ENCODE assay signal across 20 cellular contexts in the genomic region with DNA sequence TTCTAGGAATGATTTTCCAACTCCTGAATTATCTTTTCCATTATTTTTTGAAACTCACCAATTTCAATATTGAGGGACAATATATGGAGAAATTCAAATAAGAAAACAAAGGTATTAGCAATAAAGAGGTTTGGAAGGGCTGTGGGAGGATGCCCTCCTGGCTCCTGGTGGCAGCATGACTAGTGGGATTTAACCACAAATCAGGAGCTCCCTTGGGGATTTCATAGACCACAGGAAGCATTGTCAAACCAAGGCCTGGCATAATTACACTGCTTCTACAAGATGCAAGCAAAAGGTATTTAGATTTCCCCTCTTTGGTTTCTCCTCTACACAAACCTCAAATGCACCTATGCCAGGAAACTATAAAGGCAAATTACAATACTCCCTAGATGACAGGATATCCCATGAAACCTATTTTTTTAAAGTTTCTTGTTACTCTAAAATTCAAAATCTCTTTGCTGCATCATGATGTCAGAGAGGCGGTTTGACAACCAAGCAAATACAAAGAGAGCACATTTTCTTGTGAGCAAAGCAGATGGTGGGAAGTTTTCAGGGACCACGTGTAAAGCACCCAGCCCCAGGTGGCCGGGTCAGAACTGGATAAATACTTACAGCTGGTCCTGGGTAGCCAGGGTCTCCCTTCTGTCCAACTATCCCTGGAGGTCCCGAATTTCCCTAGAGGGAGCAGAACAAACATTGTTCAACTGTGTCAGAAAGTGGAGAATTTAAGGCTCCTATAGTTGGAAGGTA.
DNase-seq lines count a peak whose midpoint lies in the region; ATAC-seq and TF ChIP-seq lines count a peak whose summit lies in the region.
"Had no signal": no experiment of that assay in that cellular context is flagged by ENCODE, and none has a peak within 500 bp of the region (broad histone marks: within the 10 kb centered on the region; RNA-seq: fewer than 3 reads in every experiment).

No MANE protein-coding gene starts in this region.

- CTCF ChIA-PET in activated CD4-positive, alpha-beta T cell treated with anti-CD3 and anti-CD28 coated beads for 36 hours (lab: Charles Lee) = interaction anchor here (0.7 to 1.1 kb wide), 2 partner anchors 13 to 40 kb away, joined by 3 read pairs; no protein-coding TSS in a partner anchor

- H3K4me3 ChIP-seq in astrocyte of the spinal cord (ENCODE audit: low read depth, low read length) = no peak overlapping the region
- H3K4me3 ChIP-seq: colonic mucosa had no signal

- no peak overlapping the region for H3K27ac Mint-ChIP-seq in activated CD4-positive, alpha-beta T cell treated with anti-CD3 and anti-CD28 coated beads for 36 hours
- H3K27ac Mint-ChIP-seq: H9; stimulated activated effector memory CD8-positive, alpha-beta T cell treated with anti-CD3 and anti-CD28 coated beads, Interleukin-12 subunit alpha, Interleukin-12 subunit beta, amount 100 ng/mL, for 72 hours; T-helper 1 cell treated with Interleukin-12 subunit alpha and Interleukin-12 subunit beta and Interleukin-4 antibody, amounts not matched to agents 30 μg/mL and 1 μg/mL, for 36 hours had no signal

- H3K9me3 Mint-ChIP-seq in activated CD4-positive, alpha-beta T cell treated with anti-CD3 and anti-CD28 coated beads for 36 hours (ENCODE audit: low read depth) = no peaks in the 10 kb centered on the region
- H3K9me3 Mint-ChIP-seq: H9; stimulated activated effector memory CD8-positive, alpha-beta T cell treated with anti-CD3 and anti-CD28 coated beads, Interleukin-12 subunit alpha, Interleukin-12 subunit beta, amount 100 ng/mL, for 72 hours; T-helper 1 cell treated with Interleukin-12 subunit alpha and Interleukin-12 subunit beta and Interleukin-4 antibody, amounts not matched to agents 30 μg/mL and 1 μg/mL, for 36 hours had no signal

- POLR2A ChIA-PET in activated CD4-positive, alpha-beta T cell treated with anti-CD3 and anti-CD28 coated beads for 36 hours (lab: Charles Lee) = no interaction called here

- no peaks in the 10 kb centered on the region for H3K4me1 Mint-ChIP-seq in activated CD4-positive, alpha-beta T cell treated with anti-CD3 and anti-CD28 coated beads for 36 hours
- H3K4me1 Mint-ChIP-seq: naive B cell; stimulated activated effector memory CD8-positive, alpha-beta T cell treated with anti-CD3 and anti-CD28 coated beads, Interleukin-12 subunit alpha, Interleukin-12 subunit beta, amount 100 ng/mL, for 72 hours had no signal

- no peak overlapping the region for H3K4me3 Mint-ChIP-seq in activated CD4-positive, alpha-beta T cell treated with anti-CD3 and anti-CD28 coated beads for 36 hours
- H3K4me3 Mint-ChIP-seq: H9; naive B cell; stimulated activated effector memory CD8-positive, alpha-beta T cell treated with anti-CD3 and anti-CD28 coated beads, Interleukin-12 subunit alpha, Interleukin-12 subunit beta, amount 100 ng/mL, for 72 hours; T-helper 1 cell treated with Interleukin-12 subunit alpha and Interleukin-12 subunit beta and Interleukin-4 antibody, amounts not matched to agents 30 μg/mL and 1 μg/mL, for 36 hours had no signal

- H3K36me3 Mint-ChIP-seq in activated CD4-positive, alpha-beta T cell treated with anti-CD3 and anti-CD28 coated beads for 36 hours (ENCODE audit: low read depth) = no peaks in the 10 kb centered on the region
- H3K36me3 Mint-ChIP-seq: naive B cell had no signal

- DNase-seq in Daoy (ENCODE audit: low read depth) = peak; percentile 71
- peak; percentile 80 for DNase-seq in LHCN-M2 (ENCODE audit: low read depth)
- DNase-seq in astrocyte of the spinal cord (ENCODE audit: low read depth, low spot score) = peak; percentile 53
- peak; percentile 63 for DNase-seq in renal cortical epithelial cell (ENCODE audit: low read depth)
- DNase-seq in activated CD4-positive, alpha-beta T cell treated with anti-CD3 and anti-CD28 coated beads for 36 hours = no peak
- no peak for DNase-seq in activated CD4-positive, CD25-positive, alpha-beta regulatory T cell (lab: John Stamatoyannopoulos, UW)
- DNase-seq: activated gamma-delta T cell, anterior cingulate cortex, colonic mucosa, DND-41, H9, Kasumi-1, naive B cell, NCI-H1417 treated with DMSO at 0.1 percent for 48 hours, SHP77, trophoblast cell had no signal

- no peak for TF ChIP-seq CTCF in astrocyte of the spinal cord (IDR thresholded peaks at IDR 0.05; ENCODE audit: low read depth, low read length)

- intact Hi-C loops in activated CD4-positive, alpha-beta T cell treated with anti-CD3 and anti-CD28 coated beads for 36 hours (cut with DNase I, micrococcal nuclease) = no loop called here

- ATAC-seq in HG03439 (IDR thresholded peaks at IDR 0.05; ENCODE audit: unreplicated experiment) (no peak), HG02970 (IDR thresholded peaks at IDR 0.05; ENCODE audit: low FRiP score, unreplicated experiment) (no peak)
- no peak for ATAC-seq in activated CD4-positive, alpha-beta T cell treated with anti-CD3 and anti-CD28 coated beads for 36 hours
- ATAC-seq: stimulated activated effector memory CD8-positive, alpha-beta T cell treated with anti-CD3 and anti-CD28 coated beads, Interleukin-12 subunit alpha, Interleukin-12 subunit beta, amount 100 ng/mL, for 72 hours had no signal

- in situ Hi-C loops in astrocyte of the spinal cord (cut with HindIII; ENCODE audit: low sequenced_read_pairs) = no loop called here

- H3K27me3 Mint-ChIP-seq in activated CD4-positive, alpha-beta T cell treated with anti-CD3 and anti-CD28 coated beads for 36 hours = no peaks in the 10 kb centered on the region

Comparison
In these comparisons a context has a peak if more than half of its experiments do, and no peak if none do; other contexts are left out.
1. DNase-seq: peak in Daoy (single experiment), LHCN-M2 (single experiment), astrocyte of the spinal cord (single experiment) and renal cortical epithelial cell (single experiment); none in activated CD4-positive, alpha-beta T cell treated with anti-CD3 and anti-CD28 coated beads for 36 hours (single experiment) and activated CD4-positive, CD25-positive, alpha-beta regulatory T cell (0 of 4).